In genomic region chr3:108388136-108389132, GRCh38 we compare ENCODE assay signal across 9 cellular contexts.
DNase-seq lines count a peak whose midpoint lies in the region; ATAC-seq and TF ChIP-seq lines count a peak whose summit lies in the region.
"Had no signal": no experiment of that assay in that cellular context is flagged by ENCODE, and none has a peak within 500 bp of the region (broad histone marks: within the 10 kb centered on the region; RNA-seq: fewer than 3 reads in every experiment).

No MANE protein-coding gene starts in this region.

- intact Hi-C loops in dorsolateral prefrontal cortex (cut with DNase I): no loop called here

- no peaks in the 10 kb centered on the region for H3K9me3 ChIP-seq in SJCRH30 (replicated peaks)

- DNase-seq in NCI-H1105 treated with DMSO at 0.1 percent for 48 hours (lab: John Stamatoyannopoulos, UW) (peak; percentile 60), dorsolateral prefrontal cortex (peak in 6 of 10 donors; percentile 26 to 53 (median 42)), cerebellar cortex (ENCODE audit: low spot score) (no peak), GM19240 (ENCODE audit: insufficient read length, low spot score) (no peak), SJCRH30 (no peak), erythroblast (lab: John Stamatoyannopoulos, UW) (no peak)

- TF ChIP-seq CTCF in dorsolateral prefrontal cortex (IDR thresholded peaks at IDR 0.05 in 54 of 56, conservative IDR thresholded peaks at IDR 0.05 in 2 of 56; ENCODE audit: low read depth in 1 of 56, partially characterized antibody in 56 of 56): no peak

- H3K4me1 ChIP-seq in SJCRH30: no peaks in the 10 kb centered on the region

- no peaks in the 10 kb centered on the region for H3K27me3 ChIP-seq in dorsolateral prefrontal cortex
- no peaks in the 10 kb centered on the region for H3K27me3 ChIP-seq in SJCRH30
- H3K27me3 ChIP-seq: cardiac muscle cell had no signal

- H3K4me3 ChIP-seq in dorsolateral prefrontal cortex: no peak overlapping the region
- no peak overlapping the region for H3K4me3 ChIP-seq in SJCRH30
- H3K4me3 ChIP-seq: cardiac muscle cell had no signal

- ATAC-seq in GM18870 (IDR thresholded peaks at IDR 0.05; ENCODE audit: unreplicated experiment): peak; percentile 82
- peak; percentile 69 for ATAC-seq in HG02623 (IDR thresholded peaks at IDR 0.05; ENCODE audit: unreplicated experiment)

- peak overlapping the region in 13 of 59 donors; percentile 0 to 51 (median 18) for H3K27ac ChIP-seq in dorsolateral prefrontal cortex
- H3K27ac ChIP-seq in SJCRH30: no peak overlapping the region
- H3K27ac ChIP-seq: cardiac muscle cell had no signal

- no peaks in the 10 kb centered on the region for H3K36me3 ChIP-seq in SJCRH30
- H3K36me3 ChIP-seq: cardiac muscle cell had no signal

- no peak for TF ChIP-seq POLR2A in erythroblast (IDR thresholded peaks at IDR 0.05; ENCODE audit: low read length)

Comparison
In these comparisons a context has a peak if more than half of its experiments do, and no peak if none do; other contexts are left out.
1. DNase-seq: peak in NCI-H1105 treated with DMSO at 0.1 percent for 48 hours (single experiment) and dorsolateral prefrontal cortex (6 of 10); none in cerebellar cortex (single experiment), GM19240 (single experiment), SJCRH30 (0 of 2) and erythroblast (0 of 2).